Comparison of ENCODE assay signal across 1 cellular context in genomic region chr17:7159571-7159970, GRCh38.
TF ChIP-seq lines count a peak whose summit lies in the region.

No MANE protein-coding gene starts in this region.

TF ChIP-seq in HepG2, 621 proteins besides CTCF, POLR2A, EP300 and RAD21:
- TF ChIP-seq MLX (CRISPR knock-in tag; IDR thresholded peaks at IDR 0.05) (peak; percentile 52; the same call in 1 of the 2 replicates), POGZ (CRISPR knock-in tag; IDR thresholded peaks at IDR 0.05) (0 out of 2 replicates have a peak, but pooled peaks have one; percentile 14), MED1 (CRISPR knock-in tag; IDR thresholded peaks at IDR 0.05) (peak; percentile 42; the same call in 1 of the 2 replicates), SAP130 (CRISPR knock-in tag; IDR thresholded peaks at IDR 0.05; ENCODE audit: low read depth) (peak; percentile 26; the same call in 1 of the 2 replicates), ZNF232 (CRISPR knock-in tag; IDR thresholded peaks at IDR 0.05; ENCODE audit: borderline replicate concordance) (peak; percentile 86)
